16 cellular contexts compared by ENCODE assay signal in the genomic region with DNA sequence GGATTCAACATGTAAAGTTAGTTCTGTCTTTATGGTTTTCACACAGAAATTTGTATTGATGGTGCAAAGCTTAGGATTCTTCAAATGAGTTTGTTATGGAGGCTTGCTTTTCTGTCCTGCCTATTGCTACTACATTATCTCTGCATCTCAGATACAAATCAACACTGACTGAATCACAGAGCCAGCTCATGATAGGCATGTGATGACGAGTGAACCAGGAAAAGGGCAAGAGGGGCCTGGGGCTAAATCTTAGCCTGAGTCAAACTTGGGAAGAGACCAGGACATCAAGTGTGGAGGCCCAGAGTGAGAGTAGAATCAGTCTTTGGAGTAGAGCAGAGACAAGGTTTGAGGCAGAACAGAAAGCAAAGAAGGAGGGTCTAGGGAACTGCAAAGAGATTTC.
DNase-seq lines count a peak whose midpoint lies in the region; FAIRE-seq lines count a peak whose summit lies in the region.
"Had no signal": no experiment of that assay in that cellular context is flagged by ENCODE, and none has a peak within 500 bp of the region (broad histone marks: within the 10 kb centered on the region; RNA-seq: fewer than 3 reads in every experiment).

No MANE protein-coding gene starts in this region.

- no peak overlapping the region for H3K27ac ChIP-seq in substantia nigra (ENCODE audit: low read depth, low read length, poor library complexity, severe bottlenecking)

- no peak overlapping the region for H3K4me3 Mint-ChIP-seq in activated CD4-positive, alpha-beta T cell treated with anti-CD3 and anti-CD28 coated beads, Interleukin-2, amount 10 ng/mL, durations not matched to agents 24 days and 14 days
- no peak overlapping the region for H3K4me3 Mint-ChIP-seq in dendritic cell treated with granulocyte-macrophage colony-stimulating factor and Interleukin-4, amounts not matched to agents 40 ng/mL and 50 ng/mL, for 4 days

- intact Hi-C loops in activated CD4-positive, alpha-beta T cell treated with anti-CD3 and anti-CD28 coated beads, Interleukin-2, amount 10 ng/mL, durations not matched to agents 24 days and 14 days (cut with micrococcal nuclease), result no loop called here
- intact Hi-C loops in dendritic cell treated with granulocyte-macrophage colony-stimulating factor and Interleukin-4, amounts not matched to agents 40 ng/mL and 50 ng/mL, for 4 days (cut with micrococcal nuclease), result loop anchor here (2.0 kb wide), 1 partner anchor 51 kb away; no protein-coding TSS in a partner anchor

- H3K9me3 Mint-ChIP-seq in activated CD4-positive, alpha-beta T cell treated with anti-CD3 and anti-CD28 coated beads, Interleukin-2, amount 10 ng/mL, durations not matched to agents 24 days and 14 days, result peaks cover 22% of the 10 kb centered on the region
- H3K9me3 Mint-ChIP-seq in dendritic cell treated with granulocyte-macrophage colony-stimulating factor and Interleukin-4, amounts not matched to agents 40 ng/mL and 50 ng/mL, for 4 days, result peaks cover 29% of the 10 kb centered on the region

- no peak for DNase-seq in activated CD4-positive, alpha-beta T cell treated with anti-CD3 and anti-CD28 coated beads, Interleukin-2, amount 10 ng/mL, durations not matched to agents 24 days and 14 days
- no peak for DNase-seq in activated CD4-positive, alpha-beta T cell treated with anti-CD3 and anti-CD28 coated beads, Interleukin-2, amount 50 U/mL, for 1 hour
- peak; percentile 75 for DNase-seq in RCC 7860 (ENCODE audit: low spot score)
- peak; percentile 66 for DNase-seq in renal cortical epithelial cell (ENCODE audit: low read depth)
- no peak for DNase-seq in frontal cortex (ENCODE audit: low spot score in 2 of 2)
- DNase-seq in HUDEP-2 (lab: John Stamatoyannopoulos, UW; ENCODE audit: unreplicated experiment in 76 of 76), result no peak
- DNase-seq in substantia nigra (lab: John Stamatoyannopoulos, UW), result no peak
- DNase-seq: activated CD8-positive, alpha-beta memory T cell treated with anti-CD3 and anti-CD28 coated beads, Interleukin-2, amount 50 U/mL, for 48 hours; DMS 273 treated with DMSO at 0.1 percent for 48 hours; heart left ventricle; NCI-H2227 treated with DMSO at 0.1 percent for 48 hours; stimulated activated CD4-positive, alpha-beta T cell treated with anti-CD3 and anti-CD28 coated beads, Interleukin-12 subunit alpha, Interleukin-12 subunit beta, amount 100 ng/mL, for 4 hours had no signal

- peak overlapping the region; percentile 46 for H3K27ac Mint-ChIP-seq in activated CD4-positive, alpha-beta T cell treated with anti-CD3 and anti-CD28 coated beads, Interleukin-2, amount 10 ng/mL, durations not matched to agents 24 days and 14 days
- H3K27ac Mint-ChIP-seq in dendritic cell treated with granulocyte-macrophage colony-stimulating factor and Interleukin-4, amounts not matched to agents 40 ng/mL and 50 ng/mL, for 4 days, result peak overlapping the region; percentile 69

- H3K36me3 Mint-ChIP-seq in activated CD4-positive, alpha-beta T cell treated with anti-CD3 and anti-CD28 coated beads, Interleukin-2, amount 10 ng/mL, durations not matched to agents 24 days and 14 days (ENCODE audit: low read depth), result peaks cover 8% of the 10 kb centered on the region
- H3K36me3 Mint-ChIP-seq in dendritic cell treated with granulocyte-macrophage colony-stimulating factor and Interleukin-4, amounts not matched to agents 40 ng/mL and 50 ng/mL, for 4 days (ENCODE audit: low read depth), result peaks cover 8% of the 10 kb centered on the region

- no peak for FAIRE-seq in RCC 7860 (lab: Jason Lieb, UNC)
- FAIRE-seq in frontal cortex (lab: Jason Lieb, UNC), result no peak
- FAIRE-seq: A204.1, GM19239, TTC549 had no signal

- H3K4me1 Mint-ChIP-seq in activated CD4-positive, alpha-beta T cell treated with anti-CD3 and anti-CD28 coated beads, Interleukin-2, amount 10 ng/mL, durations not matched to agents 24 days and 14 days, result peaks cover 51% of the 10 kb centered on the region
- peaks cover 77% of the 10 kb centered on the region for H3K4me1 Mint-ChIP-seq in dendritic cell treated with granulocyte-macrophage colony-stimulating factor and Interleukin-4, amounts not matched to agents 40 ng/mL and 50 ng/mL, for 4 days (ENCODE audit: low read depth)

- peaks cover 2% of the 10 kb centered on the region for H3K27me3 Mint-ChIP-seq in activated CD4-positive, alpha-beta T cell treated with anti-CD3 and anti-CD28 coated beads, Interleukin-2, amount 10 ng/mL, durations not matched to agents 24 days and 14 days
- no peaks in the 10 kb centered on the region for H3K27me3 Mint-ChIP-seq in dendritic cell treated with granulocyte-macrophage colony-stimulating factor and Interleukin-4, amounts not matched to agents 40 ng/mL and 50 ng/mL, for 4 days

Comparison
In these comparisons a context has a peak if more than half of its experiments do, and no peak if none do; other contexts are left out.
1. DNase-seq: peak in RCC 7860 (single experiment) and renal cortical epithelial cell (single experiment); none in activated CD4-positive, alpha-beta T cell treated with anti-CD3 and anti-CD28 coated beads, Interleukin-2, amount 10 ng/mL, durations not matched to agents 24 days and 14 days (single experiment), activated CD4-positive, alpha-beta T cell treated with anti-CD3 and anti-CD28 coated beads, Interleukin-2, amount 50 U/mL, for 1 hour (single experiment), frontal cortex (0 of 2), HUDEP-2 (0 of 76) and substantia nigra (0 of 49).